ENCODE assay signal across 1 cellular context in the genomic region with DNA sequence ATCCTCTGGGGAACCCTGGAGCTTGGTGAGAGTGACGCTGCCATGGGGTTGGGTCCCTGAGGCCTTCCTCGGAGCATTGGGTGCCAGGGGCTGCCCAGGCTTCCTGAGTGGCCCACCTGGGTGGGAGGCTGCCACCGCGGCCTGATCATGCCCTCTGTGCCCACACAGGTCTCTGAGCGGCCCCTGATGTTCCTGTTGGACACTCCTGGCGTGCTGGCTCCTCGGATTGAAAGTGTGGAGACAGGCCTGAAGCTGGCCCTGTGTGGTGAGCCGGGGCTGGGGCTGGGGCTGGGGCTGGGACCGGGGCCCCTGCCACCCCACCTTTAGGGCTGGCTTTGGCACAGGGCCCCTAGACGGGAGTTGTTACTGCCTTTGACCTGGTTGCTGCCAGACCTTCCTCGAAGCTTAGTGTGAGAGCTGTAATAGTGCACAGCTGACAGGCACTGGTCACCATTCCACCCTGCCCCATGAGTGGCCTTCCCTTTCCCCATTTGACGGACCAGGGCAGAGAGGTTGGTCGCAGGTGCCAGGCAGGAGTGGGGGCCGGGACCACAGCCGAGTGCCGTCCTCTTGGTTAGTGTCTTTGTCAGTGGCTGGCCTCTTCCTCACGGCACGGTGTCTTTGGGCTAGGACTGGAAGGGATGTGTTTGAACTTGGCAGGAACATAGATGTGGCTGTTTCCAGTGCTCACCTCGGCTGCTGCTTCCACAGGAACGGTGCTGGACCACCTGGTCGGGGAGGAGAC.
TF ChIP-seq lines count a peak whose summit lies in the region.

No MANE protein-coding gene starts in this region.

TF ChIP-seq in K562, 482 proteins besides CTCF, POLR2A, EP300 and RAD21:
- no peak for TF ChIP-seq ZNF431 (CRISPR knock-in tag; IDR thresholded peaks at IDR 0.05)
- no peak for TF ChIP-seq TCF7L2 (IDR thresholded peaks at IDR 0.05; ENCODE audit: low read depth, low read length)
- 0 out of 2 replicates have a peak, but pooled peaks have one; percentile 8 for TF ChIP-seq RBFOX2 (IDR thresholded peaks at IDR 0.05; ENCODE audit: low read depth, low read length)
- TF ChIP-seq CEBPB (tag; IDR thresholded peaks at IDR 0.05) = no peak
- TF ChIP-seq MAFF (IDR thresholded peaks at IDR 0.05; ENCODE audit: low read length) = no peak
- no peak for TF ChIP-seq ZNF121 (CRISPR knock-in tag; conservative IDR thresholded peaks at IDR 0.05)
